1 cellular context compared by ENCODE assay signal in genomic region chr15:34101366-34102174, GRCh38.
TF ChIP-seq lines count a peak whose summit lies in the region.

EMC7 (minus strand) TSS chr15:34101862; CDS start chr15:34101839, 23 bp downstream.
PGBD4 (plus strand) TSS chr15:34102083; CDS start chr15:34102532, 449 bp downstream.

TF ChIP-seq in HepG2, 621 proteins besides CTCF, POLR2A, EP300 and RAD21 (continued from another document and continues in another):
- TF ChIP-seq TFDP1 (CRISPR knock-in tag; IDR thresholded peaks at IDR 0.05; ENCODE audit: borderline replicate concordance) (peak; percentile 34; the same call in 1 of the 2 replicates), STAG1 (CRISPR knock-in tag; IDR thresholded peaks at IDR 0.05) (no peak), ZSCAN20 (CRISPR knock-in tag; IDR thresholded peaks at IDR 0.05; ENCODE audit: borderline replicate concordance) (no peak), GTF2F1 (IDR thresholded peaks at IDR 0.05; ENCODE audit: low read length) (peak; percentile 18; the same call in 1 of the 2 replicates), HMG20A (CRISPR knock-in tag; IDR thresholded peaks at IDR 0.05; ENCODE audit: borderline replicate concordance) (no peak), ZNF563 (CRISPR knock-in tag; IDR thresholded peaks at IDR 0.05) (peak; percentile 76), HHEX (CRISPR knock-in tag; IDR thresholded peaks at IDR 0.05) (0 out of 2 replicates have a peak, but pooled peaks have one; percentile 41), ZFP36 (IDR thresholded peaks at IDR 0.05; ENCODE audit: borderline replicate concordance, low read depth, low read length, partially characterized antibody) (no peak), NFYB (CRISPR knock-in tag; IDR thresholded peaks at IDR 0.05) (peak; percentile 93), CBFB (CRISPR knock-in tag; IDR thresholded peaks at IDR 0.05) (peak; percentile 40; the same call in 1 of the 2 replicates), ZBTB40 (IDR thresholded peaks at IDR 0.05) (peak; percentile 23; the same call in 1 of the 2 replicates), ZBTB40 (CRISPR knock-in tag; IDR thresholded peaks at IDR 0.05) (peak; percentile 58; the same call in 1 of the 2 replicates), ZNF570 (CRISPR knock-in tag; IDR thresholded peaks at IDR 0.05; ENCODE audit: borderline replicate concordance) (no peak), CBX5 (CRISPR knock-in tag; IDR thresholded peaks at IDR 0.05; ENCODE audit: borderline replicate concordance) (no peak), KLF13 (CRISPR knock-in tag; IDR thresholded peaks at IDR 0.05) (no peak), ZNF333 (CRISPR knock-in tag; IDR thresholded peaks at IDR 0.05; ENCODE audit: borderline replicate concordance) (no peak), NCOR1 (IDR thresholded peaks at IDR 0.05; ENCODE audit: borderline replicate concordance, low read length) (no peak), ZNF740 (CRISPR knock-in tag; IDR thresholded peaks at IDR 0.05) (no peak), HNRNPLL (IDR thresholded peaks at IDR 0.05; ENCODE audit: low read depth, low read length, poor library complexity, severe bottlenecking) (peak; percentile 74), MBNL3 (CRISPR knock-in tag; conservative IDR thresholded peaks at IDR 0.05) (no peak), NFE2L2 (IDR thresholded peaks at IDR 0.05; ENCODE audit: low read length) (no peak), BCL6 (CRISPR knock-in tag; IDR thresholded peaks at IDR 0.05) (no peak), SNRNP70 (IDR thresholded peaks at IDR 0.05; ENCODE audit: low read depth, low read length) (no peak), YEATS2 (CRISPR knock-in tag; IDR thresholded peaks at IDR 0.05; ENCODE audit: borderline replicate concordance) (peak; percentile 86), CC2D1A (CRISPR knock-in tag; IDR thresholded peaks at IDR 0.05) (no peak), DMTF1 (CRISPR knock-in tag; IDR thresholded peaks at IDR 0.05) (no peak), ZNF616 (CRISPR knock-in tag; IDR thresholded peaks at IDR 0.05; ENCODE audit: low read depth) (no peak), MLX (CRISPR knock-in tag; IDR thresholded peaks at IDR 0.05) (no peak), MIXL1 (CRISPR knock-in tag; IDR thresholded peaks at IDR 0.05) (peak; percentile 21; the same call in 1 of the 2 replicates), SALL1 (CRISPR knock-in tag; IDR thresholded peaks at IDR 0.05) (peak; percentile 81; the same call in 1 of the 2 replicates), RNF2 (conservative IDR thresholded peaks at IDR 0.05; ENCODE audit: low read depth) (no peak), NFE2 (CRISPR knock-in tag; IDR thresholded peaks at IDR 0.05) (no peak), SMARCC2 (IDR thresholded peaks at IDR 0.05) (no peak), MYPOP (CRISPR knock-in tag; IDR thresholded peaks at IDR 0.05) (no peak; the same call in 1 of the 2 replicates), ZNF652 (CRISPR knock-in tag; IDR thresholded peaks at IDR 0.05; ENCODE audit: borderline replicate concordance, low read depth) (peak; percentile 87), ZKSCAN5 (CRISPR knock-in tag; IDR thresholded peaks at IDR 0.05) (no peak), REPIN1 (CRISPR knock-in tag; IDR thresholded peaks at IDR 0.05; ENCODE audit: borderline replicate concordance, low read depth) (peak; percentile 91), SMARCE1 (IDR thresholded peaks at IDR 0.05; ENCODE audit: borderline replicate concordance) (no peak), PHB2 (IDR thresholded peaks at IDR 0.05; ENCODE audit: partially characterized antibody) (no peak), ZNF33A (CRISPR knock-in tag; IDR thresholded peaks at IDR 0.05; ENCODE audit: borderline replicate concordance) (no peak), ZNF230 (CRISPR knock-in tag; IDR thresholded peaks at IDR 0.05) (no peak), HMGXB4 (CRISPR knock-in tag; IDR thresholded peaks at IDR 0.05; ENCODE audit: borderline replicate concordance in 1 of 2, low read depth in 1 of 2) (peak; percentile 16 to 68), NR0B2 (CRISPR knock-in tag; IDR thresholded peaks at IDR 0.05) (no peak), CENPT (CRISPR knock-in tag; IDR thresholded peaks at IDR 0.05; ENCODE audit: low read depth) (0 out of 2 replicates have a peak, but pooled peaks have one; percentile 37), ZNF788 (CRISPR knock-in tag; IDR thresholded peaks at IDR 0.05; ENCODE audit: borderline replicate concordance) (peak; percentile 84; the same call in 1 of the 2 replicates), PHF8 (CRISPR knock-in tag; IDR thresholded peaks at IDR 0.05) (peak; percentile 94), ZNF264 (CRISPR knock-in tag; IDR thresholded peaks at IDR 0.05) (no peak), SUZ12 (IDR thresholded peaks at IDR 0.05; ENCODE audit: low read depth, low read length) (no peak), ATF1 (CRISPR knock-in tag; IDR thresholded peaks at IDR 0.05) (peak; percentile 99), ZNF160 (CRISPR knock-in tag; IDR thresholded peaks at IDR 0.05) (no peak; the same call in 1 of the 2 replicates), ZNF768 (CRISPR knock-in tag; IDR thresholded peaks at IDR 0.05) (peak; percentile 47), ZNF24 (IDR thresholded peaks at IDR 0.05) (no peak), NFIB (CRISPR knock-in tag; IDR thresholded peaks at IDR 0.05; ENCODE audit: borderline replicate concordance) (no peak), ZNF460 (CRISPR knock-in tag; IDR thresholded peaks at IDR 0.05; ENCODE audit: borderline replicate concordance) (no peak; the same call in 1 of the 2 replicates)
